18 cellular contexts compared by ENCODE assay signal in the genomic region with DNA sequence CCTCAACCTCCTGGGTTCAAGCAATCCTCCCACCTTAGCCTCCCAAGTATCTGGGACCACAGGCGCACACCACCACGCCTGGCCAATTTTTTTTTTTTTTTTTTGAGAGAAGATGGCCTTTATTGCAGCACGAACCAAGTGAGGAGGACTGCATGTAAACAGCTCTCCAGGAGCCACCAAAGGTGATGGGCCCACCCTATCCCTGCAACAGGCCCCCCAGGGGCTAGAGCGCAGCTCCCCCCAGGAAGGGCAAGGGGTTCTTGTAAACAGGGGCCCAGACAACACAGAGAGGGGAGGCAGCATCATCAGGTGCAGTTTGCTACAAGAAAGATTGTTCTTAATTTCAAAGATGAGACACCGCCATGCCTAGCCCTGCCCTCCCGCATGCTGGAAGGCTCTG. TPM values are rescaled to one million over a fixed set of nuclear protein-coding genes. Genes with fewer than 3 reads are reported as not detected.
A peak's percentile ranks its signal among the peaks of the same experiment; 100 is the strongest.
DNase-seq lines count a peak whose midpoint lies in the region; ATAC-seq, FAIRE-seq and TF ChIP-seq lines count a peak whose summit lies in the region.
"Had no signal": no experiment of that assay in that cellular context is flagged by ENCODE, and none has a peak within 500 bp of the region (broad histone marks: within the 10 kb centered on the region; RNA-seq: fewer than 3 reads in every experiment).

No MANE protein-coding gene starts in this region.

- H3K9ac ChIP-seq in H1 (replicated peaks in 1 of 4; ENCODE audit: extremely low read depth in 1 of 4, low read depth in 3 of 4, low read length in 3 of 4): no peak overlapping the region; a peak in 1 of 7 replicates
- H3K9ac ChIP-seq in neuronal stem cell (ENCODE audit: low read depth, low read length, poor library complexity): no peak overlapping the region

- intact Hi-C loops in upper lobe of right lung (cut with DNase I): loop anchor here (5.0 kb wide), 1 partner anchor 50 kb away; no protein-coding TSS in a partner anchor

- no peak for TF ChIP-seq EP300 in H1 (IDR thresholded peaks at IDR 0.05; ENCODE audit: borderline replicate concordance in 1 of 2, low read depth in 2 of 2, low read length in 2 of 2)

- H3K27ac ChIP-seq in H1 (ENCODE audit: low read depth, low read length): no peak overlapping the region
- no peak overlapping the region for H3K27ac ChIP-seq in neuronal stem cell (replicated peaks; ENCODE audit: low read length)
- no peak overlapping the region for H3K27ac ChIP-seq in upper lobe of right lung
- no peak overlapping the region for H3K27ac ChIP-seq in small intestine (ENCODE audit: low read depth in 1 of 2, low read length in 1 of 2)

- no peak overlapping the region for H3K56ac ChIP-seq in H1 (replicated peaks; ENCODE audit: insufficient read length, low read depth, low read length)

- H3K23me2 ChIP-seq in H1 (ENCODE audit: low read depth, low read length): no peaks in the 10 kb centered on the region

- H2BK5ac ChIP-seq in H1 (ENCODE audit: low read depth, low read length): no peak overlapping the region
- H2BK5ac ChIP-seq in neuronal stem cell (ENCODE audit: low read length): no peak overlapping the region

- ATAC-seq in upper lobe of right lung: no peak

- H3K18ac ChIP-seq in H1 (ENCODE audit: extremely low read depth, low read length) (no peak overlapping the region), neuronal stem cell (ENCODE audit: low read length) (peak overlapping the region; percentile 65)

- DNase-seq in Daoy (ENCODE audit: low read depth) (peak; percentile 1), H1 (ENCODE audit: low read depth in 1 of 2, low spot score in 2 of 2) (no peak), neuronal stem cell (ENCODE audit: low spot score) (no peak), upper lobe of right lung (peak; percentile 36), 8988T (no peak), small intestine (no peak)
- DNase-seq in activated CD8-positive, alpha-beta memory T cell treated with anti-CD3 and anti-CD28 coated beads, Interleukin-2, amount 50 U/mL, for 48 hours: no peak
- DNase-seq: C1 segment of cervical spinal cord; Calu3; CD4-positive, alpha-beta memory T cell; COR-L47; DMS53; DMS79 treated with DMSO at 0.1 percent for 48 hours; GOT3; H9; HFFc6 had no signal

- H3K79me1 ChIP-seq in H1 (ENCODE audit: low read depth, low read length): no peaks in the 10 kb centered on the region
- no peaks in the 10 kb centered on the region for H3K79me1 ChIP-seq in neuronal stem cell (ENCODE audit: low read depth, low read length)

- H3K27me3 ChIP-seq in H1 (replicated peaks in 1 of 4; ENCODE audit: control insufficient read depth in 3 of 4, extremely low read depth in 1 of 4, insufficient read depth in 3 of 4, low read length in 3 of 4) (peaks cover 0 to 1% (median 0%) of the 10 kb centered on the region in 4 experiments; a peak in 1 of 7 replicates), neuronal stem cell (ENCODE audit: control insufficient read depth in 3 of 3, insufficient read depth in 3 of 3, low read depth in 1 of 3, low read length in 3 of 3) (no peaks in the 10 kb centered on the region), upper lobe of right lung (no peaks in the 10 kb centered on the region), small intestine (ENCODE audit: control insufficient read depth in 2 of 2, insufficient read depth in 2 of 2, low read length in 2 of 2) (no peaks in the 10 kb centered on the region)

- H3K23ac ChIP-seq in H1 (ENCODE audit: insufficient read length) (no peak overlapping the region), neuronal stem cell (ENCODE audit: low read depth, low read length, poor library complexity) (peak overlapping the region; percentile 57)

- no peak overlapping the region for H4K5ac ChIP-seq in H1 (ENCODE audit: insufficient read length, low read depth, low read length)

- H3K9me3 ChIP-seq in H1 (ENCODE audit: insufficient read depth in 2 of 2, low read depth in 1 of 2, low read length in 1 of 2): no peaks in the 10 kb centered on the region
- no peaks in the 10 kb centered on the region for H3K9me3 ChIP-seq in neuronal stem cell (replicated peaks in 1 of 2; ENCODE audit: control insufficient read depth in 2 of 2, insufficient read depth in 1 of 2, low read depth in 1 of 2, low read length in 2 of 2)
- no peaks in the 10 kb centered on the region for H3K9me3 ChIP-seq in upper lobe of right lung
- H3K9me3 ChIP-seq in small intestine (ENCODE audit: control insufficient read depth, low read depth): no peaks in the 10 kb centered on the region

- FAIRE-seq in H1 (lab: Jason Lieb, UNC) (no peak), small intestine (lab: Jason Lieb, UNC) (no peak)
- FAIRE-seq: G401.6, GM12892 had no signal

- H3K36me3 ChIP-seq in H1 (ENCODE audit: control insufficient read depth in 2 of 4, insufficient read depth in 4 of 4, low read length in 3 of 4) (no peaks in the 10 kb centered on the region), neuronal stem cell (replicated peaks in 1 of 2; ENCODE audit: control insufficient read depth in 2 of 2, insufficient read depth in 2 of 2, low read length in 2 of 2) (no peaks in the 10 kb centered on the region), upper lobe of right lung (no peaks in the 10 kb centered on the region), small intestine (ENCODE audit: control insufficient read depth in 2 of 2, insufficient read depth in 2 of 2, low read length in 2 of 2) (no peaks in the 10 kb centered on the region)

- no peak overlapping the region for H2BK20ac ChIP-seq in H1 (ENCODE audit: low read length)

- H4K8ac ChIP-seq in H1 (ENCODE audit: extremely low read depth, insufficient read depth, low read length): peak overlapping the region; percentile 32
- H4K8ac ChIP-seq in neuronal stem cell (ENCODE audit: low read depth, low read length): no peak overlapping the region

- TF ChIP-seq CTCF in H1 (IDR thresholded peaks at IDR 0.05; ENCODE audit: control extremely low read depth in 1 of 3, insufficient read depth in 1 of 3, low read depth in 1 of 3, low read length in 3 of 3) (no peak), upper lobe of right lung (IDR thresholded peaks at IDR 0.05) (no peak)

- no peak for TF ChIP-seq RAD21 in H1 (IDR thresholded peaks at IDR 0.05 in 1 of 2, conservative IDR thresholded peaks at IDR 0.05 in 1 of 2; ENCODE audit: low read depth in 2 of 2, low read length in 2 of 2)

- CTCF ChIA-PET in H1 (lab: Charles Lee; ENCODE audit: partially characterized antibody): interaction anchor here (0.6 to 24.9 kb wide), 7 partner anchors 9 to 411 kb away, joined by 3 to 532 read pairs (median 3); partner anchors contain the start of gene EGR1

- H2AK5ac ChIP-seq in H1 (ENCODE audit: low read depth, low read length): no peak overlapping the region
- H2AK5ac ChIP-seq in neuronal stem cell (ENCODE audit: low read depth, low read length): no peak overlapping the region

- peaks cover 0 to 20% (median 14%) of the 10 kb centered on the region in 4 experiments; a peak in 5 of 7 replicates for H3K4me1 ChIP-seq in H1 (replicated peaks in 1 of 4; ENCODE audit: control insufficient read depth in 3 of 4, insufficient read depth in 4 of 4, low read length in 3 of 4)
- H3K4me1 ChIP-seq in neuronal stem cell (ENCODE audit: control insufficient read depth in 2 of 2, insufficient read depth in 1 of 2, low read depth in 1 of 2, low read length in 2 of 2): peaks cover 21 to 23% of the 10 kb centered on the region in 2 donors
- H3K4me1 ChIP-seq in upper lobe of right lung: peaks cover 5% of the 10 kb centered on the region
- H3K4me1 ChIP-seq in small intestine (ENCODE audit: control insufficient read depth in 2 of 2, insufficient read depth in 1 of 2, low read depth in 1 of 2, low read length in 1 of 2): no peaks in the 10 kb centered on the region

- H3K4me3 ChIP-seq in H1 (ENCODE audit: extremely low read depth in 1 of 4, insufficient read depth in 2 of 4, low read depth in 3 of 4, low read length in 4 of 4): no peak overlapping the region
- no peak overlapping the region for H3K4me3 ChIP-seq in neuronal stem cell (ENCODE audit: low read length in 2 of 2)
- no peak overlapping the region for H3K4me3 ChIP-seq in upper lobe of right lung
- H3K4me3 ChIP-seq in small intestine (ENCODE audit: low read depth in 1 of 2, low read length in 2 of 2): no peak overlapping the region

- H4K91ac ChIP-seq in H1 (replicated peaks; ENCODE audit: insufficient read length, low read length): no peak overlapping the region
- no peak overlapping the region for H4K91ac ChIP-seq in neuronal stem cell (ENCODE audit: low read depth, low read length, poor library complexity)

- no peak overlapping the region for H2BK12ac ChIP-seq in H1 (ENCODE audit: low read depth, low read length)
- H2BK12ac ChIP-seq in neuronal stem cell (ENCODE audit: low read length): no peak overlapping the region

- WGBS in H1 (ENCODE audit: extremely low coverage in 1 of 2, insufficient coverage in 1 of 2, insufficient read length in 1 of 2, insufficient replicate concordance in 2 of 2, low coverage in 1 of 2, low lambda C conversion rate in 2 of 2, missing lambda C conversion rate in 1 of 2), 2 experiments: 81% methylated on average over 6 of the region's 6 CpGs; no CpG with 5 or more reads in 1 of the 2 experiments
- WGBS in neuronal stem cell (ENCODE audit: extremely low coverage in 2 of 2, insufficient read length in 2 of 2, insufficient replicate concordance in 1 of 2), 2 donors: no CpG with 5 or more reads among the region's 6 CpGs
- 92 to 95% (median 94%) methylated on average over 6 of the region's 6 CpGs for WGBS in small intestine, 3 donors

- H4K20me1 ChIP-seq in H1 (replicated peaks in 1 of 2; ENCODE audit: control insufficient read depth in 1 of 2, insufficient read depth in 2 of 2, low read length in 2 of 2): no peaks in the 10 kb centered on the region

- H3K4ac ChIP-seq in H1 (replicated peaks; ENCODE audit: insufficient read length, low read depth, low read length) (no peak overlapping the region), neuronal stem cell (ENCODE audit: low read length) (no peak overlapping the region)

- H2BK15ac ChIP-seq in H1 (ENCODE audit: low read length): no peak overlapping the region
- no peak overlapping the region for H2BK15ac ChIP-seq in neuronal stem cell (ENCODE audit: low read length)

- TF ChIP-seq POLR2A in H1 (IDR thresholded peaks at IDR 0.05; ENCODE audit: control extremely low read depth in 1 of 2, low read depth in 2 of 2, low read length in 2 of 2): no peak

- H2BK120ac ChIP-seq in H1 (replicated peaks; ENCODE audit: low read depth, low read length) (no peak overlapping the region), neuronal stem cell (ENCODE audit: low read depth, low read length) (no peak overlapping the region)

- H3K4me2 ChIP-seq in H1 (ENCODE audit: insufficient read depth in 1 of 2, low read depth in 2 of 2, low read length in 2 of 2) (no peak overlapping the region), neuronal stem cell (ENCODE audit: insufficient read depth, low read length, poor library complexity, severe bottlenecking) (no peak overlapping the region)

- H2AFZ ChIP-seq in H1 (ENCODE audit: low read length) (no peak overlapping the region), neuronal stem cell (ENCODE audit: low read length) (no peak overlapping the region)

- no peak overlapping the region for H3K14ac ChIP-seq in H1 (ENCODE audit: insufficient read length)
- H3K14ac ChIP-seq in neuronal stem cell (ENCODE audit: low read length): no peak overlapping the region

- H3K79me2 ChIP-seq in H1 (ENCODE audit: control insufficient read depth in 1 of 2, insufficient read depth in 2 of 2, low read length in 2 of 2): no peaks in the 10 kb centered on the region

- POLR2A ChIA-PET in H1 (lab: Charles Lee; ENCODE audit: partially characterized antibody): interaction anchor here (1.2 to 1.4 kb wide), 2 partner anchors 14 to 50 kb away, joined by 4 read pairs; no protein-coding TSS in a partner anchor

RNA-seq across cellular contexts. Expression of gene EGR1, which starts 12.6 kb away (rescaled TPM):
- total RNA-seq in Daoy (2014; rRNA removed; shearing (Covaris generic)): 9.7 and 11.5 TPM in 2 replicates
- total RNA-seq in H1 (2021; fragmentation: NEBNext Ultra II Directional; extraction: Animal tissue kit (Norgen Biotek cat#: 25700)): 35.5 and 39.6 TPM in 2 replicates
- polyA plus RNA-seq in H1 (2011; rRNA removed) (16.2 and 36.0 TPM in 2 replicates), small intestine (100 to 1,000 TPM in 1 of 3 donors, 1 to 10 TPM in 2; 3.4 to 137 (median 4.1) TPM)
- polyA plus RNA-seq in H1 (2011; cell fraction: cytosol; rRNA removed): 10.2 TPM
- 69.1 TPM for polyA plus RNA-seq in H1 (2011; cell fraction: nucleus; rRNA removed)
- polyA plus RNA-seq in H1 (2012, experiment 1 of 2): 43.9 to 75.3 TPM (median 58.9 TPM) in 4 replicates
- 61.0 TPM for polyA plus RNA-seq in H1 (2012, experiment 2 of 2)
- polyA plus RNA-seq in H1 (2013, experiment 1 of 2): 5.5 TPM
- 5.1 TPM for polyA plus RNA-seq in H1 (2013, experiment 2 of 2)
- polyA minus RNA-seq in H1 (2011; rRNA and poly(A)+ RNA removed): 7.8 and 16.3 TPM in 2 replicates
- polyA minus RNA-seq in H1 (2011; cell fraction: cytosol; rRNA and poly(A)+ RNA removed): 22.8 TPM
- polyA minus RNA-seq in H1 (2011; cell fraction: nucleus; rRNA and poly(A)+ RNA removed): 79.4 TPM
- 131 TPM for polyA plus RNA-seq in neuronal stem cell (2013, experiment 1 of 2)
- polyA plus RNA-seq in neuronal stem cell (2013, experiment 2 of 2): 132 TPM
- 85.6 TPM for total RNA-seq in upper lobe of right lung

RNA-seq across cellular contexts. Expression of gene REEP2, which starts 13.9 kb away (rescaled TPM):
- total RNA-seq in Daoy (2014; rRNA removed; shearing (Covaris generic)): 3.4 and 12.3 TPM in 2 replicates
- total RNA-seq in H1 (2021; fragmentation: NEBNext Ultra II Directional; extraction: Animal tissue kit (Norgen Biotek cat#: 25700)): 40.2 and 41.4 TPM in 2 replicates
- polyA plus RNA-seq in H1 (2011; rRNA removed) (26.5 and 44.7 TPM in 2 replicates), small intestine (1 to 10 TPM; 2.2 to 6.0 (median 2.7) TPM)
- 38.9 TPM for polyA plus RNA-seq in H1 (2011; cell fraction: cytosol; rRNA removed)
- polyA plus RNA-seq in H1 (2011; cell fraction: nucleus; rRNA removed): 64.2 TPM
- 29.7 to 48.4 TPM (median 41.9 TPM) in 4 replicates for polyA plus RNA-seq in H1 (2012, experiment 1 of 2)
- 34.3 TPM for polyA plus RNA-seq in H1 (2012, experiment 2 of 2)
- 29.8 TPM for polyA plus RNA-seq in H1 (2013, experiment 1 of 2)
- 32.6 TPM for polyA plus RNA-seq in H1 (2013, experiment 2 of 2)
- polyA minus RNA-seq in H1 (2011; rRNA and poly(A)+ RNA removed): 39.8 and 60.9 TPM in 2 replicates
- 26.1 TPM for polyA minus RNA-seq in H1 (2011; cell fraction: cytosol; rRNA and poly(A)+ RNA removed)
- polyA minus RNA-seq in H1 (2011; cell fraction: nucleus; rRNA and poly(A)+ RNA removed): 15.0 TPM
- polyA plus RNA-seq in neuronal stem cell (2013, experiment 1 of 2): 65.9 TPM
- polyA plus RNA-seq in neuronal stem cell (2013, experiment 2 of 2): 64.9 TPM
- total RNA-seq in upper lobe of right lung: 0.55 TPM
- total RNA-seq: CD4-positive, alpha-beta memory T cell had no signal

Comparison
In these comparisons a context has a peak if more than half of its experiments do, and no peak if none do; other contexts are left out.
1. DNase-seq: peak in Daoy (single experiment) and upper lobe of right lung (single experiment); none in H1 (0 of 2), neuronal stem cell (single experiment), 8988T (single experiment), activated CD8-positive, alpha-beta memory T cell treated with anti-CD3 and anti-CD28 coated beads, Interleukin-2, amount 50 U/mL, for 48 hours (single experiment) and small intestine (single experiment).